3 cellular contexts compared by ENCODE assay signal in the genomic region with DNA sequence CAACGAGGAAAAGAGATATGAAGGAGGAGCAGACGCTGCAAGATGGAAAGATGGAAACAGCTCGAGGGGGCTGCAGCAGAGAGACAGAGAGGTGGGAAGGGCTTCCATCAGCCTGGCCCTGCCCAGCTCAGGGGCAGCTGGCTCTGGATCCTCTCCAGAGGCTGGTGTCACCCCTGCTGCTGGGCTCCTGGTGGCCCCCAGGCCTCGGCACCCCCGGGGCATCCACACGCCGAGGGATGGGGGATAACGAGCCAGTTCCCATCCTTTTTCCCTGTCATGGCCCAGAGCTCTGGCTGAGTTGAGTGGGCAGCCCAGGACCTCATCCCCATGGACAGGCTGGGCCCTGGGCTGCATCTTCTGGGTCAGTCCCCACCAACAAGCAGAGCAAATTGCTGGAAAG.
"Had no signal": no experiment of that assay in that cellular context is flagged by ENCODE, and none has a peak within 500 bp of the region (broad histone marks: within the 10 kb centered on the region; RNA-seq: fewer than 3 reads in every experiment).

No MANE protein-coding gene starts in this region.

- ATAC-seq: GM12878 had no signal

- H3K4me3 ChIP-seq: GM12878 had no signal

- DNase-seq: GDM1, GF-D8 had no signal
